30 cellular contexts compared by ENCODE assay signal in the genomic region with DNA sequence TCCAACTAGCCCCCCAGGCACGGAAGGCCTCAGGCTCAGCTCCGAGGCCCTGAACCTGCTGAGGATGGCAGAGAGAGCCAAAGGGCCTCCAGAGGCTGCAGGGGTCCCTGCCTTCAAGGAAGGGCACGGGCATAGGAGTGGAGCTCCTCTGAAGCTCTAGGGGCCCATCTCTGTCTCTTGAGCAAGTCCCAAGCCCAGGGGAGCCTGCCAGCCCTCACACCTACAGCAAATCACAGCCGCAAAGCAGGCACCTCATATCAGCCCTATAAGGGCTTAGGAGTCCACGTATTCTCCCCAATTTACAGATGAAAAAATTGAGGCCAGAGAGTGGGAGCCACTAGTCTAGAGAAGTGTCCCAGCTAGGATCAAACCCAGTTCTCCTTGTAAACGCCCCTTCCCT. TPM values are rescaled to one million over a fixed set of nuclear protein-coding genes. Genes with fewer than 3 reads are reported as not detected.
DNase-seq lines count a peak whose midpoint lies in the region; ATAC-seq and TF ChIP-seq lines count a peak whose summit lies in the region.
"Had no signal": no experiment of that assay in that cellular context is flagged by ENCODE, and none has a peak within 500 bp of the region (broad histone marks: within the 10 kb centered on the region; RNA-seq: fewer than 3 reads in every experiment).

No MANE protein-coding gene starts in this region.

- no peak overlapping the region for H3K4me3 Mint-ChIP-seq in activated T-cell treated with anti-CD3 and anti-CD28 coated beads, Interleukin-2, amount 50 U/mL, for 24 hours
- H3K4me3 Mint-ChIP-seq in activated T-cell treated with anti-CD3 and anti-CD28 coated beads, Interleukin-2, amount 50 U/mL, for 4 hours = no peak overlapping the region
- no peak overlapping the region for H3K4me3 Mint-ChIP-seq in immature natural killer cell
- no peak overlapping the region for H3K4me3 Mint-ChIP-seq in stimulated activated effector memory CD8-positive, alpha-beta T cell treated with anti-CD3 and anti-CD28 coated beads, Interleukin-12 subunit alpha, Interleukin-12 subunit beta, amount 100 ng/mL, for 72 hours
- H3K4me3 Mint-ChIP-seq: activated T-cell treated with anti-CD3 and anti-CD28 coated beads, Interleukin-2, amount 50 U/mL, for 72 hours; memory B cell had no signal

- H3K27ac Mint-ChIP-seq in activated T-cell treated with anti-CD3 and anti-CD28 coated beads, Interleukin-2, amount 50 U/mL, for 24 hours = peak overlapping the region; percentile 90
- H3K27ac Mint-ChIP-seq in immature natural killer cell = peak overlapping the region; percentile 57 to 98 (median 91)
- peak overlapping the region; percentile 91 for H3K27ac Mint-ChIP-seq in stimulated activated effector memory CD8-positive, alpha-beta T cell treated with anti-CD3 and anti-CD28 coated beads, Interleukin-12 subunit alpha, Interleukin-12 subunit beta, amount 100 ng/mL, for 72 hours
- H3K27ac Mint-ChIP-seq: activated T-cell treated with anti-CD3 and anti-CD28 coated beads, Interleukin-2, amount 50 U/mL, for 72 hours; memory B cell had no signal

- TF ChIP-seq CTCF in VCaP (conservative IDR thresholded peaks at IDR 0.05) = no peak

- peaks cover 87% of the 10 kb centered on the region for H3K4me1 Mint-ChIP-seq in activated T-cell treated with anti-CD3 and anti-CD28 coated beads, Interleukin-2, amount 50 U/mL, for 24 hours (ENCODE audit: low read depth)
- H3K4me1 Mint-ChIP-seq in activated T-cell treated with anti-CD3 and anti-CD28 coated beads, Interleukin-2, amount 50 U/mL, for 4 hours (ENCODE audit: low read depth) = peaks cover 84% of the 10 kb centered on the region
- H3K4me1 Mint-ChIP-seq in immature natural killer cell = peaks cover 93 to 94% of the 10 kb centered on the region in 2 donors
- peaks cover 86% of the 10 kb centered on the region for H3K4me1 Mint-ChIP-seq in stimulated activated effector memory CD8-positive, alpha-beta T cell treated with anti-CD3 and anti-CD28 coated beads, Interleukin-12 subunit alpha, Interleukin-12 subunit beta, amount 100 ng/mL, for 72 hours

- H3K27me3 Mint-ChIP-seq in activated T-cell treated with anti-CD3 and anti-CD28 coated beads, Interleukin-2, amount 50 U/mL, for 24 hours = no peaks in the 10 kb centered on the region
- H3K27me3 Mint-ChIP-seq in activated T-cell treated with anti-CD3 and anti-CD28 coated beads, Interleukin-2, amount 50 U/mL, for 4 hours (ENCODE audit: low read depth) = no peaks in the 10 kb centered on the region
- H3K27me3 Mint-ChIP-seq in immature natural killer cell (ENCODE audit: low read depth in 3 of 3) = peaks cover 7 to 10% (median 8%) of the 10 kb centered on the region in 3 donors
- H3K27me3 Mint-ChIP-seq: IgD-negative memory B cell, memory B cell had no signal

- DNase-seq in activated T-cell treated with anti-CD3 and anti-CD28 coated beads, Interleukin-2, amount 50 U/mL, for 24 hours = no peak
- DNase-seq in activated T-cell treated with anti-CD3 and anti-CD28 coated beads, Interleukin-2, amount 50 U/mL, for 4 hours = no peak
- DNase-seq in immature natural killer cell (no peak), OCI-M2 (lab: John Stamatoyannopoulos, UW; ENCODE audit: unreplicated experiment) (no peak)
- no peak for DNase-seq in stimulated activated effector memory CD8-positive, alpha-beta T cell treated with anti-CD3 and anti-CD28 coated beads, Interleukin-12 subunit alpha, Interleukin-12 subunit beta, amount 100 ng/mL, for 72 hours (ENCODE audit: low spot score in 2 of 2)
- DNase-seq in activated CD8-positive, alpha-beta memory T cell treated with anti-CD3 and anti-CD28 coated beads, Interleukin-2, amount 50 U/mL, for 48 hours = no peak
- DNase-seq: activated naive CD4-positive, alpha-beta T cell treated with anti-CD3 and anti-CD28 coated beads, Interleukin-2, amount 50 U/mL, for 16 hours; activated T-cell treated with anti-CD3 and anti-CD28 coated beads, Interleukin-2, amount 50 U/mL, for 72 hours; AML-193; central memory CD4-positive, alpha-beta T cell; DMS79; GDM1; NCI-H1092; NCI-H1694 treated with DMSO at 0.1 percent for 48 hours; NCI-H2171; NCI-H524 treated with DMSO at 0.1 percent for 48 hours; PC-9; SHP77 treated with DMSO at 0.1 percent for 48 hours; stomach; SW 1271; thyroid gland had no signal

- peak overlapping the region; percentile 63 for H3K27ac ChIP-seq in VCaP
- H3K27ac ChIP-seq: A549, gastroesophageal sphincter, hepatocyte, PC-9, stomach, thyroid gland, vagina had no signal

- peaks cover 1% of the 10 kb centered on the region for H3K9me3 Mint-ChIP-seq in activated T-cell treated with anti-CD3 and anti-CD28 coated beads, Interleukin-2, amount 50 U/mL, for 24 hours
- H3K9me3 Mint-ChIP-seq in activated T-cell treated with anti-CD3 and anti-CD28 coated beads, Interleukin-2, amount 50 U/mL, for 4 hours = no peaks in the 10 kb centered on the region
- H3K9me3 Mint-ChIP-seq in immature natural killer cell = no peaks in the 10 kb centered on the region
- peaks cover 1% of the 10 kb centered on the region for H3K9me3 Mint-ChIP-seq in stimulated activated effector memory CD8-positive, alpha-beta T cell treated with anti-CD3 and anti-CD28 coated beads, Interleukin-12 subunit alpha, Interleukin-12 subunit beta, amount 100 ng/mL, for 72 hours
- H3K9me3 Mint-ChIP-seq: IgD-negative memory B cell, memory B cell had no signal

- peaks cover 81% of the 10 kb centered on the region for H3K36me3 Mint-ChIP-seq in activated T-cell treated with anti-CD3 and anti-CD28 coated beads, Interleukin-2, amount 50 U/mL, for 24 hours (ENCODE audit: low read depth)
- peaks cover 6% of the 10 kb centered on the region for H3K36me3 Mint-ChIP-seq in activated T-cell treated with anti-CD3 and anti-CD28 coated beads, Interleukin-2, amount 50 U/mL, for 4 hours (ENCODE audit: insufficient read depth)
- H3K36me3 Mint-ChIP-seq in immature natural killer cell = peaks cover 0 to 7% (median 7%) of the 10 kb centered on the region in 3 donors
- H3K36me3 Mint-ChIP-seq in stimulated activated effector memory CD8-positive, alpha-beta T cell treated with anti-CD3 and anti-CD28 coated beads, Interleukin-12 subunit alpha, Interleukin-12 subunit beta, amount 100 ng/mL, for 72 hours = peaks cover 79% of the 10 kb centered on the region

- no peak for ATAC-seq in activated T-cell treated with anti-CD3 and anti-CD28 coated beads, Interleukin-2, amount 50 U/mL, for 4 hours
- no peak for ATAC-seq in stimulated activated effector memory CD8-positive, alpha-beta T cell treated with anti-CD3 and anti-CD28 coated beads, Interleukin-12 subunit alpha, Interleukin-12 subunit beta, amount 100 ng/mL, for 72 hours
- ATAC-seq in GM18861 (IDR thresholded peaks at IDR 0.05; ENCODE audit: unreplicated experiment) = no peak
- ATAC-seq: activated CD4-positive, CD25-positive, alpha-beta regulatory T cell treated with anti-CD3 and anti-CD28 coated beads, Interleukin-2, amount 50 U/mL, for 24 hours; activated T-cell treated with anti-CD3 and anti-CD28 coated beads, Interleukin-2, amount 50 U/mL, for 72 hours; gastroesophageal sphincter had no signal

RNA-seq across cellular contexts. Expression of a gene that starts 14.2 kb away (rescaled TPM):
- total RNA-seq in activated T-cell treated with anti-CD3 and anti-CD28 coated beads, Interleukin-2, amount 50 U/mL, for 4 hours = 100 to 1,000 TPM in 1 of 3 donors, 10 to 100 TPM in 2; 85.4 to 130 (median 92.1) TPM
- 100 to 1,000 TPM in 1 of 3 donors, 10 to 100 TPM in 2; 84.4 to 127 (median 99.3) TPM for polyA plus RNA-seq in immature natural killer cell
- total RNA-seq: hepatocyte, PC-9 had no signal
- polyA plus RNA-seq: A549, hepatocyte had no signal
